21 cellular contexts compared by ENCODE assay signal in genomic region chr10:123269017-123269552, GRCh38.
"Had no signal": no experiment of that assay in that cellular context is flagged by ENCODE, and none has a peak within 500 bp of the region (broad histone marks: within the 10 kb centered on the region; RNA-seq: fewer than 3 reads in every experiment).

No MANE protein-coding gene starts in this region.

- H3K27ac ChIP-seq: epithelial cell of prostate, gastroesophageal sphincter, neural progenitor cell, right lobe of liver, skin epidermis, tibial artery, VCaP had no signal

- H3K27ac Mint-ChIP-seq: activated CD4-positive, alpha-beta memory T cell treated with anti-CD3 and anti-CD28 coated beads, Interleukin-2, amount 10 ng/mL, durations not matched to agents 7 days and 5 days; activated CD4-positive, alpha-beta T cell treated with anti-CD3 and anti-CD28 coated beads, Interleukin-2, amount 10 ng/mL, durations not matched to agents 24 days and 14 days; activated naive CD4-positive, alpha-beta T cell treated with anti-CD3 and anti-CD28 coated beads, Interleukin-2, amount 10 ng/mL, durations not matched to agents 7 days and 5 days; naive thymus-derived CD4-positive, alpha-beta T cell; neural progenitor cell had no signal

- H3K27me3 ChIP-seq: neural progenitor cell, right lobe of liver had no signal

- H3K4me2 ChIP-seq: neural progenitor cell had no signal

- H3K4me3 ChIP-seq: gastroesophageal sphincter, lung, neural progenitor cell, right lobe of liver, skin epidermis, tibial artery had no signal

- H3K4me3 Mint-ChIP-seq: activated CD4-positive, alpha-beta memory T cell treated with anti-CD3 and anti-CD28 coated beads, Interleukin-2, amount 10 ng/mL, durations not matched to agents 7 days and 5 days; activated CD4-positive, alpha-beta T cell treated with anti-CD3 and anti-CD28 coated beads, Interleukin-2, amount 10 ng/mL, durations not matched to agents 24 days and 14 days; activated naive CD4-positive, alpha-beta T cell treated with anti-CD3 and anti-CD28 coated beads, Interleukin-2, amount 10 ng/mL, durations not matched to agents 7 days and 5 days; naive thymus-derived CD4-positive, alpha-beta T cell; neural progenitor cell; stimulated activated naive CD8-positive, alpha-beta T cell treated with anti-CD3 and anti-CD28 coated beads, Interleukin-15, amount 100 ng/mL, for 72 hours had no signal

- H2AFZ ChIP-seq: neural progenitor cell had no signal

- ATAC-seq: activated CD4-positive, CD25-positive, alpha-beta regulatory T cell treated with anti-CD3 and anti-CD28 coated beads, Interleukin-2, amount 50 U/mL, for 24 hours; gastroesophageal sphincter; left cardiac atrium; naive thymus-derived CD4-positive, alpha-beta T cell; stimulated activated naive CD8-positive, alpha-beta T cell treated with anti-CD3 and anti-CD28 coated beads, Interleukin-15, amount 100 ng/mL, for 72 hours had no signal

- FAIRE-seq: islet of Langerhans had no signal

- H3K4me1 ChIP-seq: gastroesophageal sphincter, right lobe of liver had no signal

- H3K36me3 ChIP-seq: gastroesophageal sphincter, neural progenitor cell, right lobe of liver, tibial artery had no signal

- DNase-seq: activated CD4-positive, alpha-beta memory T cell treated with anti-CD3 and anti-CD28 coated beads, Interleukin-2, amount 10 ng/mL, durations not matched to agents 7 days and 5 days; activated CD4-positive, alpha-beta T cell treated with anti-CD3 and anti-CD28 coated beads, Interleukin-2, amount 10 ng/mL, durations not matched to agents 24 days and 14 days; activated effector memory CD4-positive, alpha-beta T cell treated with anti-CD3 and anti-CD28 coated beads, Interleukin-2, amount 50 U/mL, for 16 hours; activated naive CD4-positive, alpha-beta T cell treated with anti-CD3 and anti-CD28 coated beads, Interleukin-2, amount 10 ng/mL, durations not matched to agents 7 days and 5 days; amygdala; cortex of kidney; head of caudate nucleus; left cardiac atrium; naive thymus-derived CD4-positive, alpha-beta T cell; right lobe of liver; stimulated activated CD4-positive, alpha-beta T cell treated with anti-CD3 and anti-CD28 coated beads, Interleukin-1b, Interleukin-23, amount 100 ng/mL, for 48 hours; stimulated activated naive CD8-positive, alpha-beta T cell treated with anti-CD3 and anti-CD28 coated beads, Interleukin-15, amount 100 ng/mL, for 72 hours; tibial artery had no signal

- H3K4me1 Mint-ChIP-seq: activated CD4-positive, alpha-beta memory T cell treated with anti-CD3 and anti-CD28 coated beads, Interleukin-2, amount 10 ng/mL, durations not matched to agents 7 days and 5 days; activated CD4-positive, alpha-beta T cell treated with anti-CD3 and anti-CD28 coated beads, Interleukin-2, amount 10 ng/mL, durations not matched to agents 24 days and 14 days; stimulated activated naive CD8-positive, alpha-beta T cell treated with anti-CD3 and anti-CD28 coated beads, Interleukin-15, amount 100 ng/mL, for 72 hours had no signal

- H3K36me3 Mint-ChIP-seq: activated naive CD4-positive, alpha-beta T cell treated with anti-CD3 and anti-CD28 coated beads, Interleukin-2, amount 10 ng/mL, durations not matched to agents 7 days and 5 days; neural progenitor cell had no signal

- H3K9me3 Mint-ChIP-seq: activated CD4-positive, alpha-beta memory T cell treated with anti-CD3 and anti-CD28 coated beads, Interleukin-2, amount 10 ng/mL, durations not matched to agents 7 days and 5 days; activated CD4-positive, alpha-beta T cell treated with anti-CD3 and anti-CD28 coated beads, Interleukin-2, amount 10 ng/mL, durations not matched to agents 24 days and 14 days; activated naive CD4-positive, alpha-beta T cell treated with anti-CD3 and anti-CD28 coated beads, Interleukin-2, amount 10 ng/mL, durations not matched to agents 7 days and 5 days; neural progenitor cell; stimulated activated naive CD8-positive, alpha-beta T cell treated with anti-CD3 and anti-CD28 coated beads, Interleukin-15, amount 100 ng/mL, for 72 hours had no signal
